Comparison of ENCODE assay signal across 36 cellular contexts in genomic region chr22:49995413-49996191, GRCh38. TPM values are rescaled to one million over a fixed set of nuclear protein-coding genes. Genes with fewer than 3 reads are reported as not detected.
DNase-seq lines count a peak whose midpoint lies in the region; ATAC-seq and TF ChIP-seq lines count a peak whose summit lies in the region.
"Had no signal": no experiment of that assay in that cellular context is flagged by ENCODE, and none has a peak within 500 bp of the region (broad histone marks: within the 10 kb centered on the region; RNA-seq: fewer than 3 reads in every experiment).

No MANE protein-coding gene starts in this region.

- WGBS in aorta, 2 donors = 83 to 85% methylated on average over 10 of the region's 10 CpGs
- WGBS in mesendoderm (ENCODE audit: extremely low coverage, insufficient coverage, low lambda C conversion rate) = no CpG with 5 or more reads among the region's 10 CpGs

- POLR2A ChIA-PET in activated CD4-positive, alpha-beta T cell treated with anti-CD3 and anti-CD28 coated beads, Interleukin-2, amount 10 ng/mL, durations not matched to agents 7 days and 5 days (lab: Charles Lee) = no interaction called here
- POLR2A ChIA-PET in WTC11 (lab: Charles Lee) = no interaction called here

- H3K79me1 ChIP-seq in mesendoderm (ENCODE audit: low read length) = no peaks in the 10 kb centered on the region

- no peak overlapping the region for H3K4ac ChIP-seq in mesendoderm (ENCODE audit: low read depth, low read length)

- ATAC-seq in activated naive CD4-positive, alpha-beta T cell treated with anti-CD3 and anti-CD28 coated beads, Interleukin-2, amount 50 U/mL, for 72 hours = no peak
- ATAC-seq in aorta (ENCODE audit: low FRiP score) (no peak), WTC11 (no peak)
- ATAC-seq: GM12878; left ventricle myocardium superior; naive thymus-derived CD4-positive, alpha-beta T cell had no signal

- H3K23ac ChIP-seq in mesendoderm (ENCODE audit: low read length) = no peak overlapping the region

- no peak for TF ChIP-seq CTCF in WTC11 (IDR thresholded peaks at IDR 0.05)

- no peak overlapping the region for H3K4me2 ChIP-seq in mesendoderm (ENCODE audit: low read length)

- peaks cover 0 to 5% of the 10 kb centered on the region in 2 donors for H3K36me3 Mint-ChIP-seq in activated naive CD4-positive, alpha-beta T cell treated with anti-CD3 and anti-CD28 coated beads, Interleukin-2, amount 50 U/mL, for 72 hours
- H3K36me3 Mint-ChIP-seq in activated CD4-positive, alpha-beta T cell treated with anti-CD3 and anti-CD28 coated beads, Interleukin-2, amount 10 ng/mL, durations not matched to agents 7 days and 5 days (ENCODE audit: low read depth) = peaks cover 4% of the 10 kb centered on the region
- peaks cover 6% of the 10 kb centered on the region; the same call in 1 of the 2 replicates for H3K36me3 Mint-ChIP-seq in WTC11

- CTCF ChIA-PET in activated CD4-positive, alpha-beta T cell treated with anti-CD3 and anti-CD28 coated beads, Interleukin-2, amount 10 ng/mL, durations not matched to agents 7 days and 5 days (lab: Charles Lee) = interaction anchor here (1.4 to 2.5 kb wide), 4 partner anchors 9 to 35 kb away, joined by 5 to 10 read pairs (median 7); no protein-coding TSS in a partner anchor
- CTCF ChIA-PET in WTC11 (lab: Charles Lee) = interaction anchor here (0.8 to 5.5 kb wide), 5 partner anchors 13 to 65 kb away, joined by 3 to 50 read pairs (median 17); no protein-coding TSS in a partner anchor

- peaks cover 6 to 16% of the 10 kb centered on the region in 2 donors for H3K9me3 Mint-ChIP-seq in activated naive CD4-positive, alpha-beta T cell treated with anti-CD3 and anti-CD28 coated beads, Interleukin-2, amount 50 U/mL, for 72 hours
- H3K9me3 Mint-ChIP-seq in activated CD4-positive, alpha-beta T cell treated with anti-CD3 and anti-CD28 coated beads, Interleukin-2, amount 10 ng/mL, durations not matched to agents 7 days and 5 days = peaks cover 9% of the 10 kb centered on the region
- H3K9me3 Mint-ChIP-seq in WTC11 = peaks cover 11% of the 10 kb centered on the region

- DNase-seq in activated naive CD4-positive, alpha-beta T cell treated with anti-CD3 and anti-CD28 coated beads, Interleukin-2, amount 50 U/mL, for 72 hours (ENCODE audit: low spot score in 2 of 2) = peak; percentile 2 to 51
- DNase-seq in activated naive CD4-positive, alpha-beta T cell treated with Interleukin-2 at 50 U/mL for 16 hours = no peak
- DNase-seq in islet precursor cell (peak; percentile 51), posterior vena cava (ENCODE audit: low spot score) (peak; percentile 73), aorta (peak; percentile 44 to 60), mesendoderm (no peak), WTC11 (ENCODE audit: low spot score) (no peak)
- DNase-seq in activated CD4-positive, alpha-beta T cell treated with anti-CD3 and anti-CD28 coated beads, Interleukin-2, amount 10 ng/mL, durations not matched to agents 7 days and 5 days = no peak
- DNase-seq: activated CD4-positive, alpha-beta T cell treated with anti-CD3 and anti-CD28 coated beads for 48 hours; activated CD8-positive, alpha-beta memory T cell treated with anti-CD3 and anti-CD28 coated beads for 24 hours; activated gamma-delta T cell; activated T-cell treated with anti-CD3 and anti-CD28 coated beads for 4 hours; caudate nucleus; CD8-positive, alpha-beta memory T cell; dermis blood vessel endothelial cell; DMS 273 treated with DMSO at 0.1 percent for 48 hours; KBM-7; left ventricle myocardium superior; naive thymus-derived CD4-positive, alpha-beta T cell; NCI-H1092; NCI-H1694; NCI-H2171; nucleus accumbens; stimulated activated naive CD4-positive, alpha-beta T cell treated with Interleukin-2 at 50 U/mL for 16 hours had no signal

- intact Hi-C loops in posterior vena cava (cut with DNase I) = no loop called here
- intact Hi-C loops in aorta (cut with DNase I) = no loop called here

- peak overlapping the region in 1 of 2 donors; percentile 71 for H3K27ac Mint-ChIP-seq in activated naive CD4-positive, alpha-beta T cell treated with anti-CD3 and anti-CD28 coated beads, Interleukin-2, amount 50 U/mL, for 72 hours
- no peak overlapping the region for H3K27ac Mint-ChIP-seq in activated CD4-positive, alpha-beta T cell treated with anti-CD3 and anti-CD28 coated beads, Interleukin-2, amount 10 ng/mL, durations not matched to agents 7 days and 5 days
- H3K27ac Mint-ChIP-seq in WTC11 = no peak overlapping the region
- H3K27ac Mint-ChIP-seq: B cell had no signal

- no peaks in the 10 kb centered on the region for H3K27me3 ChIP-seq in aorta (ENCODE audit: control insufficient read depth in 1 of 2, insufficient read depth in 2 of 2, low read length in 1 of 2)
- H3K27me3 ChIP-seq in mesendoderm (ENCODE audit: insufficient read depth, low read length, poor library complexity) = peaks cover 2% of the 10 kb centered on the region
- H3K27me3 ChIP-seq: testis had no signal

- no peaks in the 10 kb centered on the region for H3K4me1 ChIP-seq in aorta (ENCODE audit: control insufficient read depth in 1 of 2, insufficient read depth in 2 of 2, low read length in 2 of 2)
- H3K4me1 ChIP-seq in mesendoderm (ENCODE audit: control insufficient read depth, low read depth, low read length) = no peaks in the 10 kb centered on the region
- H3K4me1 ChIP-seq: testis had no signal

- H3K79me2 ChIP-seq in mesendoderm (ENCODE audit: control insufficient read depth, insufficient read depth, low read length) = no peaks in the 10 kb centered on the region

- H3K27ac ChIP-seq in aorta (ENCODE audit: low read depth in 1 of 2, low read length in 2 of 2) = no peak overlapping the region
- H3K27ac ChIP-seq in mesendoderm (ENCODE audit: low read depth, low read length) = no peak overlapping the region
- H3K27ac ChIP-seq: SK-N-MC, skin epidermis, testis had no signal

- H3K4me3 ChIP-seq in aorta (ENCODE audit: low read length in 2 of 2) (no peak overlapping the region), mesendoderm (ENCODE audit: low read length) (no peak overlapping the region)
- H3K4me3 ChIP-seq: GM12878, SK-N-MC, skin epidermis, testis had no signal

- H4K5ac ChIP-seq in mesendoderm (ENCODE audit: low read length) = no peak overlapping the region

- H2BK15ac ChIP-seq in mesendoderm (replicated peaks; ENCODE audit: low read depth) = no peak overlapping the region

- H3K9ac ChIP-seq in mesendoderm (ENCODE audit: low read length) = no peak overlapping the region

- no peak overlapping the region for H2BK5ac ChIP-seq in mesendoderm (ENCODE audit: low read length)

- peaks cover 7% of the 10 kb centered on the region for H3K27me3 Mint-ChIP-seq in activated CD4-positive, alpha-beta T cell treated with anti-CD3 and anti-CD28 coated beads, Interleukin-2, amount 10 ng/mL, durations not matched to agents 7 days and 5 days
- peaks cover 25% of the 10 kb centered on the region for H3K27me3 Mint-ChIP-seq in WTC11 (ENCODE audit: low read depth)

- peaks cover 14% of the 10 kb centered on the region for H3K4me1 Mint-ChIP-seq in activated CD4-positive, alpha-beta T cell treated with anti-CD3 and anti-CD28 coated beads, Interleukin-2, amount 10 ng/mL, durations not matched to agents 7 days and 5 days
- H3K4me1 Mint-ChIP-seq in WTC11 = peaks cover 9% of the 10 kb centered on the region

- H2BK120ac ChIP-seq in mesendoderm (ENCODE audit: low read depth, low read length) = no peak overlapping the region

- H3K9me3 ChIP-seq in aorta (ENCODE audit: control insufficient read depth, low read length) = peaks cover 2% of the 10 kb centered on the region
- H3K9me3 ChIP-seq: testis had no signal

- no peak overlapping the region for H2AK5ac ChIP-seq in mesendoderm (ENCODE audit: low read length)

- H3K56ac ChIP-seq in mesendoderm (ENCODE audit: low read length) = no peak overlapping the region

- H4K8ac ChIP-seq in mesendoderm (ENCODE audit: low read depth, low read length) = no peak overlapping the region

- H3K4me3 Mint-ChIP-seq in activated CD4-positive, alpha-beta T cell treated with anti-CD3 and anti-CD28 coated beads, Interleukin-2, amount 10 ng/mL, durations not matched to agents 7 days and 5 days = no peak overlapping the region
- H3K4me3 Mint-ChIP-seq in WTC11 = no peak overlapping the region
- H3K4me3 Mint-ChIP-seq: B cell; CD8-positive, alpha-beta memory T cell; naive thymus-derived CD4-positive, alpha-beta T cell had no signal

- no peak overlapping the region for H3K18ac ChIP-seq in mesendoderm (ENCODE audit: low read length)

- no peaks in the 10 kb centered on the region for H3K36me3 ChIP-seq in aorta (ENCODE audit: control insufficient read depth in 1 of 2, insufficient read depth in 2 of 2, low read length in 1 of 2)
- no peaks in the 10 kb centered on the region for H3K36me3 ChIP-seq in mesendoderm (ENCODE audit: control insufficient read depth, insufficient read depth, low read length)

RNA-seq across cellular contexts. Expression of gene IL17REL, which starts 17.0 kb away (rescaled TPM):
- total RNA-seq in activated naive CD4-positive, alpha-beta T cell treated with anti-CD3 and anti-CD28 coated beads, Interleukin-2, amount 50 U/mL, for 72 hours = under 1 TPM; 0.11 to 0.12 TPM
- total RNA-seq in posterior vena cava (not detected), aorta (not detected), WTC11 (2021) (0.23 to 0.34 TPM (median 0.24 TPM) in 3 replicates)
- under 1 TPM in 1 of 2 donors, not detected in 1; 0.05 TPM for polyA plus RNA-seq in aorta
- not detected for polyA plus RNA-seq in mesendoderm (2013, experiment 1 of 2)
- not detected for polyA plus RNA-seq in mesendoderm (2013, experiment 2 of 2)
- total RNA-seq in activated CD4-positive, alpha-beta T cell treated with anti-CD3 and anti-CD28 coated beads, Interleukin-2, amount 10 ng/mL, durations not matched to agents 7 days and 5 days = not detected
- total RNA-seq: esophagus mucosa; fibroblast of villous mesenchyme; GM12878; H4; left ventricle myocardium superior; M059J; naive thymus-derived CD4-positive, alpha-beta T cell; NCI-H460; T-helper 2 cell treated with Interferon-gamma antibody and Interleukin-4, amounts not matched to agents 100 ng/mL and 5 ng/mL, for 36 hours had no signal
- polyA plus RNA-seq: CD8-positive, alpha-beta memory T cell; keratinocyte; naive thymus-derived CD4-positive, alpha-beta T cell had no signal

RNA-seq across cellular contexts. Expression of gene PIM3, which starts 35.0 kb away (rescaled TPM):
- total RNA-seq in activated naive CD4-positive, alpha-beta T cell treated with anti-CD3 and anti-CD28 coated beads, Interleukin-2, amount 50 U/mL, for 72 hours = 100 to 1,000 TPM in 1 of 2 donors, 10 to 100 TPM in 1; 77.2 to 522 TPM
- total RNA-seq in posterior vena cava (10 to 100 TPM; 29.9 to 37.2 TPM), aorta (10 to 100 TPM; 41.4 to 74.9 TPM), WTC11 (2021) (42.9 to 45.7 TPM (median 44.3 TPM) in 3 replicates)
- polyA plus RNA-seq in aorta = 10 to 100 TPM; 11.0 to 16.0 TPM
- polyA plus RNA-seq in mesendoderm (2013, experiment 1 of 2) = 14.0 TPM
- polyA plus RNA-seq in mesendoderm (2013, experiment 2 of 2) = 14.1 TPM
- total RNA-seq in activated CD4-positive, alpha-beta T cell treated with anti-CD3 and anti-CD28 coated beads, Interleukin-2, amount 10 ng/mL, durations not matched to agents 7 days and 5 days = 10 to 100 TPM; 39.7 to 44.7 TPM

Comparison
In these comparisons a context has a peak if more than half of its experiments do, and no peak if none do; other contexts are left out.
1. DNase-seq: peak in activated naive CD4-positive, alpha-beta T cell treated with anti-CD3 and anti-CD28 coated beads, Interleukin-2, amount 50 U/mL, for 72 hours (2 of 2), islet precursor cell (single experiment), posterior vena cava (single experiment) and aorta (2 of 2); none in activated naive CD4-positive, alpha-beta T cell treated with Interleukin-2 at 50 U/mL for 16 hours (single experiment), mesendoderm (single experiment), activated CD4-positive, alpha-beta T cell treated with anti-CD3 and anti-CD28 coated beads, Interleukin-2, amount 10 ng/mL, durations not matched to agents 7 days and 5 days (single experiment) and WTC11 (single experiment).